29 cellular contexts compared by ENCODE assay signal in the genomic region with DNA sequence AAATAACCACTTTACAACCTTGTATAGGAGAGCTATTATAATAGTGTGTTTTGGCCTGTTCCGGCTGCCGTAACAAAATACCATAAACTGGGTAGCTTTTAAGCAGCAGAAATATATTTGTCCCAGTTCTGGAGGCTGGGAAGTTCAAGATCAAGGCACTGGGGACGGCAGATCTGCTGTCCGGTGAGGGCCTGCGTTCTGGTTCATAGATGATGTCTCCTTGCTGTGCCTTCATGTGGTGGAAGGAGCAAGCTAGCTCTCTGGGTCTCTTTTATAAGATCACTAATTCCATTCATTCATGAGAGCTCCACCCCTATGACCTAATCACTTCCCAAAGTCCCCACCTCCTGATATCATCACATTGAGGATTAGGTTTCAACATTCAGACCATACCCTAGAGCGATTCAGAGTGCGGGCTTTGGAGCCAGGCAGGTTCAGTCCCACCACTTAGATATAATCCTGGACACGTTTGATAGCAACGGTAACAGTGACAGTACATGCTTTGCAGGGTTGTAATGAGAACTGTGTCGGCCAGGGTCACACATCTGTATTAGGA.
DNase-seq lines count a peak whose midpoint lies in the region; ATAC-seq and TF ChIP-seq lines count a peak whose summit lies in the region.
"Had no signal": no experiment of that assay in that cellular context is flagged by ENCODE, and none has a peak within 500 bp of the region (broad histone marks: within the 10 kb centered on the region; RNA-seq: fewer than 3 reads in every experiment).

No MANE protein-coding gene starts in this region.

- H3K4me1 ChIP-seq in left ventricle myocardium inferior (peaks cover 15% of the 10 kb centered on the region), right atrium auricular region (peaks cover 0 to 18% of the 10 kb centered on the region in 2 donors)
- H3K4me1 ChIP-seq: gastrocnemius medialis, HAP-1, psoas muscle had no signal

- ATAC-seq in HG02973 (IDR thresholded peaks at IDR 0.05; ENCODE audit: unreplicated experiment): no peak
- ATAC-seq: A549; activated CD4-positive, CD25-positive, alpha-beta regulatory T cell treated with anti-CD3 and anti-CD28 coated beads, Interleukin-2, amount 50 U/mL, for 24 hours; esophagus mucosa; gastrocnemius medialis; K562; Panc1; psoas muscle; stimulated activated naive CD8-positive, alpha-beta T cell treated with anti-CD3 and anti-CD28 coated beads, Interleukin-15, Interleukin-2, amounts not matched to agents 100 U/mL and 50 U/mL, for 24 hours had no signal

- H3K27ac ChIP-seq in left ventricle myocardium inferior (replicated peaks): peak overlapping the region; percentile 81
- peak overlapping the region in 1 of 2 donors; percentile 53 for H3K27ac ChIP-seq in right atrium auricular region
- H3K27ac ChIP-seq: A549, gastrocnemius medialis, psoas muscle, vagina had no signal

- intact Hi-C loops in left ventricle myocardium inferior (cut with micrococcal nuclease): no loop called here

- H3K9me3 ChIP-seq in left ventricle myocardium inferior (replicated peaks) (peaks cover 12% of the 10 kb centered on the region), right atrium auricular region (peaks cover 0 to 10% of the 10 kb centered on the region in 2 donors)
- H3K9me3 ChIP-seq: A549, gastrocnemius medialis, HAP-1, psoas muscle, thoracic aorta, vagina had no signal

- TF ChIP-seq CTCF in left ventricle myocardium inferior (IDR thresholded peaks at IDR 0.05; ENCODE audit: borderline replicate concordance): no peak
- TF ChIP-seq CTCF in right atrium auricular region (IDR thresholded peaks at IDR 0.05): no peak
- no peak for TF ChIP-seq CTCF in epithelial cell of esophagus (IDR thresholded peaks at IDR 0.05; ENCODE audit: insufficient read depth, low read depth, low read length, missing control alignments)

- H3K36me3 ChIP-seq in left ventricle myocardium inferior (no peaks in the 10 kb centered on the region), right atrium auricular region (no peaks in the 10 kb centered on the region)
- H3K36me3 ChIP-seq: gastrocnemius medialis, HAP-1, thoracic aorta, vagina had no signal

- H3K4me3 ChIP-seq in left ventricle myocardium inferior: no peak overlapping the region
- H3K4me3 ChIP-seq in right atrium auricular region: no peak overlapping the region
- no peak overlapping the region for H3K4me3 ChIP-seq in epithelial cell of esophagus (ENCODE audit: low read length)
- H3K4me3 ChIP-seq: A549, gastrocnemius medialis, HAP-1, K562, psoas muscle, thoracic aorta, vagina had no signal

- H3K27me3 ChIP-seq in left ventricle myocardium inferior (ENCODE audit: low read depth): no peaks in the 10 kb centered on the region
- H3K27me3 ChIP-seq in right atrium auricular region: no peaks in the 10 kb centered on the region
- H3K27me3 ChIP-seq: gastrocnemius medialis, vagina had no signal

- no peak for DNase-seq in left ventricle myocardium inferior
- DNase-seq in right atrium auricular region (ENCODE audit: low spot score): no peak
- peak; percentile 56 for DNase-seq in epithelial cell of esophagus (ENCODE audit: low read depth)
- DNase-seq in NCI-H526 (lab: John Stamatoyannopoulos, UW): no peak
- no peak for DNase-seq in DMS79 (lab: John Stamatoyannopoulos, UW)
- DNase-seq in kidney glomerular epithelial cell (lab: John Stamatoyannopoulos, UW): no peak
- DNase-seq: activated CD4-positive, alpha-beta T cell treated with anti-CD3 and anti-CD28 coated beads, Interleukin-2, amount 50 U/mL, for 48 hours; activated CD8-positive, alpha-beta memory T cell treated with anti-CD3 and anti-CD28 coated beads, Interleukin-2, amount 50 U/mL, for 4 hours; activated naive CD4-positive, alpha-beta T cell treated with anti-CD3 and anti-CD28 coated beads for 36 hours; COR-L47; cortex of kidney; DMS53; gastrocnemius medialis; GF-D8; NCI-H1694; NCI-H510A treated with DMSO at 0.1 percent for 48 hours; psoas muscle; SHP77; stimulated activated naive CD8-positive, alpha-beta T cell treated with anti-CD3 and anti-CD28 coated beads, Interleukin-15, Interleukin-2, amounts not matched to agents 100 U/mL and 50 U/mL, for 24 hours had no signal

TF ChIP-seq in PFSK-1, 5 proteins besides CTCF, POLR2A, EP300 and RAD21:
- TF ChIP-seq TAF1 (IDR thresholded peaks at IDR 0.05; ENCODE audit: borderline replicate concordance, insufficient read depth, low read length) (no peak), SIN3A (IDR thresholded peaks at IDR 0.05; ENCODE audit: borderline replicate concordance, insufficient read depth, low read length) (no peak), POLR2AphosphoS5 (IDR thresholded peaks at IDR 0.05; ENCODE audit: low read depth, low read length) (peak; percentile 45; the same call in 1 of the 2 replicates), FOXP2 (optimal IDR thresholded peaks at IDR 0.05; ENCODE audit: borderline replicate concordance, extremely low read depth, extremely low read length, insufficient read depth) (no peak)
- TF ChIP-seq, protein P1, sequence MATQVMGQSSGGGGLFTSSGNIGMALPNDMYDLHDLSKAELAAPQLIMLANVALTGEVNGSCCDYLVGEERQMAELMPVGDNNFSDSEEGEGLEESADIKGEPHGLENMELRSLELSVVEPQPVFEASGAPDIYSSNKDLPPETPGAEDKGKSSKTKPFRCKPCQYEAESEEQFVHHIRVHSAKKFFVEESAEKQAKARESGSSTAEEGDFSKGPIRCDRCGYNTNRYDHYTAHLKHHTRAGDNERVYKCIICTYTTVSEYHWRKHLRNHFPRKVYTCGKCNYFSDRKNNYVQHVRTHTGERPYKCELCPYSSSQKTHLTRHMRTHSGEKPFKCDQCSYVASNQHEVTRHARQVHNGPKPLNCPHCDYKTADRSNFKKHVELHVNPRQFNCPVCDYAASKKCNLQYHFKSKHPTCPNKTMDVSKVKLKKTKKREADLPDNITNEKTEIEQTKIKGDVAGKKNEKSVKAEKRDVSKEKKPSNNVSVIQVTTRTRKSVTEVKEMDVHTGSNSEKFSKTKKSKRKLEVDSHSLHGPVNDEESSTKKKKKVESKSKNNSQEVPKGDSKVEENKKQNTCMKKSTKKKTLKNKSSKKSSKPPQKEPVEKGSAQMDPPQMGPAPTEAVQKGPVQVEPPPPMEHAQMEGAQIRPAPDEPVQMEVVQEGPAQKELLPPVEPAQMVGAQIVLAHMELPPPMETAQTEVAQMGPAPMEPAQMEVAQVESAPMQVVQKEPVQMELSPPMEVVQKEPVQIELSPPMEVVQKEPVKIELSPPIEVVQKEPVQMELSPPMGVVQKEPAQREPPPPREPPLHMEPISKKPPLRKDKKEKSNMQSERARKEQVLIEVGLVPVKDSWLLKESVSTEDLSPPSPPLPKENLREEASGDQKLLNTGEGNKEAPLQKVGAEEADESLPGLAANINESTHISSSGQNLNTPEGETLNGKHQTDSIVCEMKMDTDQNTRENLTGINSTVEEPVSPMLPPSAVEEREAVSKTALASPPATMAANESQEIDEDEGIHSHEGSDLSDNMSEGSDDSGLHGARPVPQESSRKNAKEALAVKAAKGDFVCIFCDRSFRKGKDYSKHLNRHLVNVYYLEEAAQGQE (IDR thresholded peaks at IDR 0.05; ENCODE audit: insufficient read depth in 1 of 2, low read depth in 2 of 2, low read length in 2 of 2): no peak
TF ChIP-seq in PFSK-1: peak in this region for 1.
